Comparison of ENCODE assay signal across 8 cellular contexts in the genomic region with DNA sequence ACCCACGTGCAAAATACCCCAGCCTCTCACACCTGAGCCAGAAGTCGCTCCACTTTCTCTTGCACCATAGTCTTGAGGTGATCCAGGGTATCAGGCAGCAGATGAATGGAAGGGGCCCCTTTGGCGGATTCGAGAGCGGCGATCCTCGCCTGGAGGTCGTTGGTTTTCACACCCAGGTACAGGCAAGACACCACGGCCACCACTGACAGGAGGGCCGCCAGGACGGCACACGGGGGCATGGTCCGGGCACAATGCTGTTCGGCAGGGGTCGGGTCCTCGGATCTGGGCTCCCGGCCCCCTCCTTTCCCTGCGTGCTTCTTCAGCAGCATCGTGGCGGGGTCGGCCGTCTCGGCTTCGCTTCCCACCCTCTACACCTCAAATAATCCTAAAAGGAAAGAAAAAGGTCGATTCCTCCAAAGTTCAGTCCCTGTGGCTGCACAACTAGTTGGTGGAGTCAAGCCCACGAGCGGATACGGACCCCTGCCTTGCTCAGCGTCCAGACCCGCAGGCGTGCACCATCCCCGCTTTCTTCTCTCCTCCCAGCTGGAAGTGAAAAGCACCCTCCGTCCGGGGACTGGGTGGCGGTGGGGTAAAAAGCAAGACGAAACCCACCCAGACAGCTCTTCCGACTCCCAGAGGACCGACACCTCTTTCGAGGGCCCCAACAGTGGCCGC. TPM values are rescaled to one million over a fixed set of nuclear protein-coding genes. Genes with fewer than 3 reads are reported as not detected.
DNase-seq lines count a peak whose midpoint lies in the region; ATAC-seq and TF ChIP-seq lines count a peak whose summit lies in the region.

No MANE protein-coding gene starts in this region.

- H3K4ac ChIP-seq in neuronal stem cell (ENCODE audit: low read length), result peak overlapping the region; percentile 18

- peak; percentile 24 for ATAC-seq in CD8-positive, alpha-beta T cell
- no peak for ATAC-seq in HG03520 (IDR thresholded peaks at IDR 0.05; ENCODE audit: unreplicated experiment)
- ATAC-seq in esophagus mucosa, result no peak

- WGBS in neuronal stem cell (ENCODE audit: extremely low coverage in 2 of 2, insufficient read length in 2 of 2, insufficient replicate concordance in 1 of 2), 2 donors, result no CpG with 5 or more reads among the region's 40 CpGs

- H2BK120ac ChIP-seq in neuronal stem cell (ENCODE audit: low read depth, low read length), result peak overlapping the region; percentile 40

- H2AFZ ChIP-seq in fibroblast of lung (ENCODE audit: low read length) (peak overlapping the region; percentile 45), neuronal stem cell (ENCODE audit: low read length) (peak overlapping the region; percentile 95)

- peaks cover 17% of the 10 kb centered on the region for H3K4me1 Mint-ChIP-seq in CD8-positive, alpha-beta T cell (ENCODE audit: low read depth)

- peak overlapping the region; percentile 80 for H3K4me3 Mint-ChIP-seq in CD8-positive, alpha-beta T cell

- CTCF ChIA-PET in CD8-positive, alpha-beta T cell (lab: Charles Lee), result no interaction called here

- H3K4me2 ChIP-seq in fibroblast of lung (ENCODE audit: extremely low read depth, insufficient read depth, low read length) (peak overlapping the region; percentile 70), neuronal stem cell (ENCODE audit: insufficient read depth, low read length, poor library complexity, severe bottlenecking) (peak overlapping the region; percentile 99)

- H2BK15ac ChIP-seq in neuronal stem cell (ENCODE audit: low read length), result peak overlapping the region; percentile 81

- no peak for TF ChIP-seq CTCF in CD8-positive, alpha-beta T cell (IDR thresholded peaks at IDR 0.05)
- no peak for TF ChIP-seq CTCF in fibroblast of lung (conservative IDR thresholded peaks at IDR 0.05 in 1 of 2, IDR thresholded peaks at IDR 0.05 in 1 of 2; ENCODE audit: low read depth in 1 of 2, low read length in 2 of 2)

- H2BK5ac ChIP-seq in neuronal stem cell (ENCODE audit: low read length), result peak overlapping the region; percentile 88

- intact Hi-C loops in CD8-positive, alpha-beta T cell (cut with DNase I, micrococcal nuclease), result no loop called here

- H3K9me3 ChIP-seq in CD8-positive, alpha-beta T cell (ENCODE audit: low read length), result no peaks in the 10 kb centered on the region
- H3K9me3 ChIP-seq in SK-N-MC (ENCODE audit: low read depth, low read length) (no peaks in the 10 kb centered on the region), fibroblast of lung (ENCODE audit: control insufficient read depth, insufficient read depth, low read depth, low read length) (no peaks in the 10 kb centered on the region), neuronal stem cell (replicated peaks in 1 of 2; ENCODE audit: control insufficient read depth in 2 of 2, insufficient read depth in 1 of 2, low read depth in 1 of 2, low read length in 2 of 2) (peaks cover 0 to 7% of the 10 kb centered on the region in 2 donors)

- H3K27me3 Mint-ChIP-seq in CD8-positive, alpha-beta T cell (ENCODE audit: low read depth), result peaks cover 42% of the 10 kb centered on the region

- no peaks in the 10 kb centered on the region for H3K79me2 ChIP-seq in fibroblast of lung (ENCODE audit: control insufficient read depth, insufficient read depth, low read length)

- peaks cover 25% of the 10 kb centered on the region for H3K27me3 ChIP-seq in CD8-positive, alpha-beta T cell (ENCODE audit: insufficient read depth, low read length)
- H3K27me3 ChIP-seq in fibroblast of lung (ENCODE audit: control insufficient read depth, insufficient read depth, low read length) (peaks cover 29% of the 10 kb centered on the region), neuronal stem cell (ENCODE audit: control insufficient read depth in 3 of 3, insufficient read depth in 3 of 3, low read depth in 1 of 3, low read length in 3 of 3) (peaks cover 4 to 71% (median 20%) of the 10 kb centered on the region in 3 experiments)

- H4K8ac ChIP-seq in neuronal stem cell (ENCODE audit: low read depth, low read length), result peak overlapping the region; percentile 33

- no peak overlapping the region for H2BK12ac ChIP-seq in neuronal stem cell (ENCODE audit: low read length)

- peak in 1 of 7 experiments; percentile 49 for DNase-seq in CD8-positive, alpha-beta T cell
- no peak for DNase-seq in SK-N-MC (ENCODE audit: low read depth, low spot score)
- DNase-seq in fibroblast of lung (ENCODE audit: low read depth in 2 of 2), result no peak
- DNase-seq in neuronal stem cell (ENCODE audit: low spot score), result no peak
- DNase-seq in NAMALWA (ENCODE audit: low spot score), result no peak
- no peak for DNase-seq in hepatic stellate cell (ENCODE audit: low spot score)

- no peaks in the 10 kb centered on the region for H3K79me1 ChIP-seq in neuronal stem cell (ENCODE audit: low read depth, low read length)

- H4K20me1 ChIP-seq in fibroblast of lung (ENCODE audit: control insufficient read depth, extremely low read depth, insufficient read depth, low read length), result no peaks in the 10 kb centered on the region

- no peak overlapping the region for H3K27ac ChIP-seq in CD8-positive, alpha-beta T cell (ENCODE audit: low read depth, low read length)
- H3K27ac ChIP-seq in SK-N-MC (no peak overlapping the region), fibroblast of lung (ENCODE audit: insufficient read depth, low read length) (no peak overlapping the region), neuronal stem cell (replicated peaks; ENCODE audit: low read length) (no peak overlapping the region)

- POLR2A ChIA-PET in CD8-positive, alpha-beta T cell (lab: Charles Lee), result interaction anchor here (1.0 kb wide), 1 partner anchor 17 kb away, joined by 4 read pairs; no protein-coding TSS in a partner anchor

- H3K18ac ChIP-seq in neuronal stem cell (ENCODE audit: low read length), result peak overlapping the region; percentile 90

- no peaks in the 10 kb centered on the region for H3K36me3 Mint-ChIP-seq in CD8-positive, alpha-beta T cell

- no peak overlapping the region for H3K27ac Mint-ChIP-seq in CD8-positive, alpha-beta T cell

- peak overlapping the region; percentile 90 for H3K14ac ChIP-seq in neuronal stem cell (ENCODE audit: low read length)

- peak overlapping the region; percentile 40 for H3K23ac ChIP-seq in neuronal stem cell (ENCODE audit: low read depth, low read length, poor library complexity)

- H3K9me3 Mint-ChIP-seq in CD8-positive, alpha-beta T cell, result no peaks in the 10 kb centered on the region

- peaks cover 12% of the 10 kb centered on the region for H3K4me1 ChIP-seq in CD8-positive, alpha-beta T cell (ENCODE audit: insufficient read depth, low read length)
- no peaks in the 10 kb centered on the region for H3K4me1 ChIP-seq in fibroblast of lung (ENCODE audit: control insufficient read depth, extremely low read depth, insufficient read depth, low read length)
- peaks cover 7 to 9% of the 10 kb centered on the region in 2 donors for H3K4me1 ChIP-seq in neuronal stem cell (ENCODE audit: control insufficient read depth in 2 of 2, insufficient read depth in 1 of 2, low read depth in 1 of 2, low read length in 2 of 2)

- H3K4me3 ChIP-seq in CD8-positive, alpha-beta T cell (ENCODE audit: low read depth, low read length), result peak overlapping the region; percentile 79
- H3K4me3 ChIP-seq in SK-N-MC (peak overlapping the region; percentile 93), fibroblast of lung (replicated peaks in 1 of 4; ENCODE audit: control extremely low read depth in 1 of 4, insufficient read depth in 1 of 4, low read depth in 3 of 4, low read length in 4 of 4) (peak overlapping the region; percentile 18 to 59 (median 36)), neuronal stem cell (ENCODE audit: low read length in 2 of 2) (peak overlapping the region; percentile 41 to 84)

- H3K9ac ChIP-seq in SK-N-MC (ENCODE audit: insufficient read length) (peak overlapping the region; percentile 84), fibroblast of lung (ENCODE audit: insufficient read depth, low read length) (no peak overlapping the region), neuronal stem cell (ENCODE audit: low read depth, low read length, poor library complexity) (peak overlapping the region; percentile 93)

- H3K36me3 ChIP-seq in CD8-positive, alpha-beta T cell (ENCODE audit: insufficient read depth, low read length), result no peaks in the 10 kb centered on the region
- H3K36me3 ChIP-seq in SK-N-MC (ENCODE audit: insufficient read depth, low read length), result no peaks in the 10 kb centered on the region
- no peaks in the 10 kb centered on the region for H3K36me3 ChIP-seq in fibroblast of lung (ENCODE audit: control insufficient read depth, insufficient read depth, low read length)
- no peaks in the 10 kb centered on the region for H3K36me3 ChIP-seq in neuronal stem cell (replicated peaks in 1 of 2; ENCODE audit: control insufficient read depth in 2 of 2, insufficient read depth in 2 of 2, low read length in 2 of 2)

- peak overlapping the region; percentile 81 for H2AK5ac ChIP-seq in neuronal stem cell (ENCODE audit: low read depth, low read length)

- H4K91ac ChIP-seq in neuronal stem cell (ENCODE audit: low read depth, low read length, poor library complexity), result no peak overlapping the region

RNA-seq across cellular contexts. Expression of gene COL25A1, which starts 0.6 kb away (rescaled TPM):
- under 1 TPM in 1 of 2 experiments, not detected in 1; 0.71 TPM for total RNA-seq in CD8-positive, alpha-beta T cell
- total RNA-seq in fibroblast of lung (under 0.01 TPM in 2 replicates), esophagus mucosa (0.04 TPM)
- polyA plus RNA-seq in fibroblast of lung, result 0.01 TPM in 1 of 2 replicates, not detected in the other
- not detected in 2 replicates for polyA plus RNA-seq in fibroblast of lung (2012)
- polyA minus RNA-seq in fibroblast of lung (ENCODE audit: low replicate concordance), result not detected in 2 replicates
- 1.5 TPM for polyA plus RNA-seq in neuronal stem cell (2013, experiment 1 of 2)
- polyA plus RNA-seq in neuronal stem cell (2013, experiment 2 of 2), result 1.5 TPM

Comparison
In these comparisons a context has a peak if more than half of its experiments do, and no peak if none do; other contexts are left out.
1. H3K4me3 ChIP-seq: peak in every context shown above with its lines; median percentile 93 in SK-N-MC; 79 in CD8-positive, alpha-beta T cell; 62 in neuronal stem cell; 36 in fibroblast of lung.